In genomic region chr1:70871790-70872189, GRCh38 we compare ENCODE assay signal across 25 cellular contexts.
"Had no signal": no experiment of that assay in that cellular context is flagged by ENCODE, and none has a peak within 500 bp of the region (broad histone marks: within the 10 kb centered on the region; RNA-seq: fewer than 3 reads in every experiment).

No MANE protein-coding gene starts in this region.

- H3K27ac ChIP-seq: breast epithelium, epithelial cell of prostate, VCaP had no signal

- H3K27me3 ChIP-seq: ascending aorta, breast epithelium had no signal

- H3K36me3 ChIP-seq: ascending aorta, breast epithelium had no signal

- H3K4me1 Mint-ChIP-seq: activated CD4-positive, alpha-beta memory T cell treated with anti-CD3 and anti-CD28 coated beads, Interleukin-2, amount 10 ng/mL, durations not matched to agents 7 days and 5 days; activated naive CD4-positive, alpha-beta T cell treated with anti-CD3 and anti-CD28 coated beads, Interleukin-2, amount 10 ng/mL, durations not matched to agents 7 days and 5 days; brain had no signal

- H3K9me3 Mint-ChIP-seq: activated CD4-positive, alpha-beta memory T cell treated with anti-CD3 and anti-CD28 coated beads, Interleukin-2, amount 10 ng/mL, durations not matched to agents 7 days and 5 days; activated CD4-positive, alpha-beta T cell treated with anti-CD3 and anti-CD28 coated beads, Interleukin-2, amount 10 ng/mL, durations not matched to agents 7 days and 5 days; activated naive CD4-positive, alpha-beta T cell treated with anti-CD3 and anti-CD28 coated beads, Interleukin-2, amount 10 ng/mL, durations not matched to agents 7 days and 5 days; activated naive CD8-positive, alpha-beta T cell treated with anti-CD3 and anti-CD28 coated beads, Interleukin-2, amount 10 ng/mL, durations not matched to agents 7 days and 5 days; brain had no signal

- H3K4me3 ChIP-seq: ascending aorta, breast epithelium had no signal

- H3K4me3 Mint-ChIP-seq: activated CD4-positive, alpha-beta memory T cell treated with anti-CD3 and anti-CD28 coated beads, Interleukin-2, amount 10 ng/mL, durations not matched to agents 7 days and 5 days; activated CD4-positive, alpha-beta T cell treated with anti-CD3 and anti-CD28 coated beads, Interleukin-2, amount 10 ng/mL, durations not matched to agents 7 days and 5 days; activated naive CD4-positive, alpha-beta T cell treated with anti-CD3 and anti-CD28 coated beads, Interleukin-2, amount 10 ng/mL, durations not matched to agents 7 days and 5 days; activated naive CD8-positive, alpha-beta T cell treated with anti-CD3 and anti-CD28 coated beads, Interleukin-2, amount 10 ng/mL, durations not matched to agents 7 days and 5 days; activated T-cell treated with anti-CD3 and anti-CD28 coated beads, Interleukin-2, amount 50 U/mL, for 24 hours; activated T-cell treated with anti-CD3 and anti-CD28 coated beads, Interleukin-2, amount 50 U/mL, for 72 hours; brain; WTC11 had no signal

- H3K27me3 Mint-ChIP-seq: activated CD4-positive, alpha-beta memory T cell treated with anti-CD3 and anti-CD28 coated beads, Interleukin-2, amount 10 ng/mL, durations not matched to agents 7 days and 5 days; activated naive CD4-positive, alpha-beta T cell treated with anti-CD3 and anti-CD28 coated beads, Interleukin-2, amount 10 ng/mL, durations not matched to agents 7 days and 5 days; activated naive CD8-positive, alpha-beta T cell treated with anti-CD3 and anti-CD28 coated beads, Interleukin-2, amount 10 ng/mL, durations not matched to agents 7 days and 5 days; activated T-cell treated with anti-CD3 and anti-CD28 coated beads, Interleukin-2, amount 50 U/mL, for 24 hours had no signal

- H3K27ac Mint-ChIP-seq: activated CD4-positive, alpha-beta memory T cell treated with anti-CD3 and anti-CD28 coated beads, Interleukin-2, amount 10 ng/mL, durations not matched to agents 7 days and 5 days; activated CD4-positive, alpha-beta T cell treated with anti-CD3 and anti-CD28 coated beads, Interleukin-2, amount 10 ng/mL, durations not matched to agents 7 days and 5 days; activated naive CD4-positive, alpha-beta T cell treated with anti-CD3 and anti-CD28 coated beads, Interleukin-2, amount 10 ng/mL, durations not matched to agents 7 days and 5 days; activated naive CD4-positive, alpha-beta T cell treated with anti-CD3 and anti-CD28 coated beads, Interleukin-2, amount 50 U/mL, for 72 hours; activated naive CD8-positive, alpha-beta T cell treated with anti-CD3 and anti-CD28 coated beads, Interleukin-2, amount 10 ng/mL, durations not matched to agents 7 days and 5 days; activated T-cell treated with anti-CD3 and anti-CD28 coated beads, Interleukin-2, amount 50 U/mL, for 24 hours; activated T-cell treated with anti-CD3 and anti-CD28 coated beads, Interleukin-2, amount 50 U/mL, for 72 hours; brain; WTC11 had no signal

- H3K9me3 ChIP-seq: breast epithelium had no signal

- DNase-seq: activated CD4-positive, alpha-beta memory T cell treated with anti-CD3 and anti-CD28 coated beads, Interleukin-2, amount 10 ng/mL, durations not matched to agents 7 days and 5 days; activated CD4-positive, alpha-beta T cell treated with anti-CD3 and anti-CD28 coated beads for 1 hour; activated CD4-positive, alpha-beta T cell treated with anti-CD3 and anti-CD28 coated beads for 4 hours; activated CD4-positive, alpha-beta T cell treated with anti-CD3 and anti-CD28 coated beads, Interleukin-2, amount 10 ng/mL, durations not matched to agents 7 days and 5 days; activated CD4-positive, alpha-beta T cell treated with anti-CD3 and anti-CD28 coated beads, Interleukin-2, amount 50 U/mL, for 4 hours; activated CD8-positive, alpha-beta memory T cell treated with anti-CD3 and anti-CD28 coated beads, Interleukin-2, amount 50 U/mL, for 48 hours; activated gamma-delta T cell; activated naive CD4-positive, alpha-beta T cell; activated naive CD4-positive, alpha-beta T cell treated with anti-CD3 and anti-CD28 coated beads, Interleukin-2, amount 10 ng/mL, durations not matched to agents 7 days and 5 days; activated naive CD8-positive, alpha-beta T cell treated with anti-CD3 and anti-CD28 coated beads, Interleukin-2, amount 10 ng/mL, durations not matched to agents 7 days and 5 days; activated T-cell treated with anti-CD3 and anti-CD28 coated beads for 4 hours; activated T-cell treated with anti-CD3 and anti-CD28 coated beads, Interleukin-2, amount 50 U/mL, for 24 hours; activated T-cell treated with anti-CD3 and anti-CD28 coated beads, Interleukin-2, amount 50 U/mL, for 72 hours; caudate nucleus; cortex of kidney; effector CD8-positive, alpha-beta T cell; foreskin fibroblast; T-helper 2 cell had no signal

- H3K4me1 ChIP-seq: breast epithelium had no signal

- H3K36me3 Mint-ChIP-seq: activated naive CD4-positive, alpha-beta T cell treated with anti-CD3 and anti-CD28 coated beads, Interleukin-2, amount 10 ng/mL, durations not matched to agents 7 days and 5 days; activated naive CD4-positive, alpha-beta T cell treated with anti-CD3 and anti-CD28 coated beads, Interleukin-2, amount 50 U/mL, for 72 hours; activated naive CD8-positive, alpha-beta T cell treated with anti-CD3 and anti-CD28 coated beads, Interleukin-2, amount 10 ng/mL, durations not matched to agents 7 days and 5 days; brain had no signal
